25 cellular contexts compared by ENCODE assay signal in genomic region chr12:4154672-4155225, GRCh38.
DNase-seq lines count a peak whose midpoint lies in the region; ATAC-seq and TF ChIP-seq lines count a peak whose summit lies in the region.
"Had no signal": no experiment of that assay in that cellular context is flagged by ENCODE, and none has a peak within 500 bp of the region (broad histone marks: within the 10 kb centered on the region; RNA-seq: fewer than 3 reads in every experiment).

No MANE protein-coding gene starts in this region.

- H3K9me3 ChIP-seq in OCI-LY3 (ENCODE audit: insufficient read depth, low read length) = no peaks in the 10 kb centered on the region
- H3K9me3 ChIP-seq: adrenal gland, esophagus muscularis mucosa, gastrocnemius medialis, suprapubic skin had no signal

- no peaks in the 10 kb centered on the region for H3K36me3 ChIP-seq in OCI-LY3 (replicated peaks; ENCODE audit: low read depth, low read length)
- H3K36me3 ChIP-seq: adrenal gland, brain microvascular endothelial cell, esophagus muscularis mucosa, gastrocnemius medialis, suprapubic skin had no signal

- no peaks in the 10 kb centered on the region for H3K27me3 Mint-ChIP-seq in activated naive CD4-positive, alpha-beta T cell treated with anti-CD3 and anti-CD28 coated beads, Interleukin-2, amount 50 U/mL, for 24 hours
- H3K27me3 Mint-ChIP-seq in activated naive CD8-positive, alpha-beta T cell treated with anti-CD3 and anti-CD28 coated beads, Interleukin-2, amount 10 ng/mL, durations not matched to agents 7 days and 5 days = no peaks in the 10 kb centered on the region

- H3K4me1 ChIP-seq in OCI-LY3 (ENCODE audit: low read length) = peaks cover 81% of the 10 kb centered on the region
- H3K4me1 ChIP-seq: esophagus muscularis mucosa, gastrocnemius medialis, suprapubic skin had no signal

- H4K20me1 ChIP-seq in OCI-LY3 (ENCODE audit: insufficient read depth, low read length) = no peaks in the 10 kb centered on the region

- POLR2A ChIA-PET in activated naive CD8-positive, alpha-beta T cell treated with anti-CD3 and anti-CD28 coated beads, Interleukin-2, amount 10 ng/mL, durations not matched to agents 7 days and 5 days (lab: Charles Lee) = interaction anchor here (0.8 to 8.7 kb wide), 10 partner anchors 10 to 269 kb away, joined by 3 to 206 read pairs (median 5); partner anchors contain the start of gene CCND2

- TF ChIP-seq CTCF in OCI-LY3 (IDR thresholded peaks at IDR 0.05; ENCODE audit: low read depth, low read length) = no peak

- peaks cover 5% of the 10 kb centered on the region for H3K9me3 Mint-ChIP-seq in activated naive CD4-positive, alpha-beta T cell treated with anti-CD3 and anti-CD28 coated beads, Interleukin-2, amount 50 U/mL, for 24 hours
- H3K9me3 Mint-ChIP-seq in activated naive CD8-positive, alpha-beta T cell treated with anti-CD3 and anti-CD28 coated beads, Interleukin-2, amount 10 ng/mL, durations not matched to agents 7 days and 5 days = peaks cover 6% of the 10 kb centered on the region
- peaks cover 3% of the 10 kb centered on the region for H3K9me3 Mint-ChIP-seq in stimulated activated effector memory CD8-positive, alpha-beta T cell treated with anti-CD3 and anti-CD28 coated beads, Interleukin-12 subunit alpha, Interleukin-12 subunit beta, amount 100 ng/mL, for 72 hours
- H3K9me3 Mint-ChIP-seq: neural crest cell had no signal

- no peak for DNase-seq in activated naive CD4-positive, alpha-beta T cell (lab: John Stamatoyannopoulos, UW)
- no peak for DNase-seq in activated naive CD8-positive, alpha-beta T cell treated with anti-CD3 and anti-CD28 coated beads, Interleukin-2, amount 10 ng/mL, durations not matched to agents 7 days and 5 days
- peak in 1 of 2 donors; percentile 54 for DNase-seq in stimulated activated effector memory CD8-positive, alpha-beta T cell treated with anti-CD3 and anti-CD28 coated beads, Interleukin-12 subunit alpha, Interleukin-12 subunit beta, amount 100 ng/mL, for 72 hours (ENCODE audit: low spot score in 2 of 2)
- DNase-seq in NCI-H2196 treated with DMSO at 0.1 percent for 48 hours (lab: John Stamatoyannopoulos, UW; ENCODE audit: unreplicated experiment) (no peak), NCI-H1436 treated with DMSO at 0.1 percent for 48 hours (lab: John Stamatoyannopoulos, UW) (no peak)
- DNase-seq: activated CD4-positive, alpha-beta T cell treated with anti-CD3 and anti-CD28 coated beads for 4 hours; activated T-cell treated with anti-CD3 and anti-CD28 coated beads for 4 hours; adrenal gland; brain microvascular endothelial cell; C1 segment of cervical spinal cord; effector memory CD4-positive, alpha-beta T cell; gastrocnemius medialis; hypothalamus; left ventricle myocardium superior; NCI-H1105 treated with DMSO at 0.1 percent for 48 hours; NCI-H2081 treated with DMSO at 0.1 percent for 48 hours; NCI-H446; PC-3; SHP77 had no signal

- H3K36me3 Mint-ChIP-seq in activated naive CD4-positive, alpha-beta T cell treated with anti-CD3 and anti-CD28 coated beads, Interleukin-2, amount 50 U/mL, for 24 hours = peaks cover 11% of the 10 kb centered on the region
- peaks cover 11% of the 10 kb centered on the region for H3K36me3 Mint-ChIP-seq in activated naive CD8-positive, alpha-beta T cell treated with anti-CD3 and anti-CD28 coated beads, Interleukin-2, amount 10 ng/mL, durations not matched to agents 7 days and 5 days
- peaks cover 10% of the 10 kb centered on the region for H3K36me3 Mint-ChIP-seq in stimulated activated effector memory CD8-positive, alpha-beta T cell treated with anti-CD3 and anti-CD28 coated beads, Interleukin-12 subunit alpha, Interleukin-12 subunit beta, amount 100 ng/mL, for 72 hours

- H3K27ac Mint-ChIP-seq in activated naive CD4-positive, alpha-beta T cell treated with anti-CD3 and anti-CD28 coated beads, Interleukin-2, amount 50 U/mL, for 24 hours = peak overlapping the region; percentile 63
- peak overlapping the region; percentile 90 for H3K27ac Mint-ChIP-seq in activated naive CD8-positive, alpha-beta T cell treated with anti-CD3 and anti-CD28 coated beads, Interleukin-2, amount 10 ng/mL, durations not matched to agents 7 days and 5 days
- H3K27ac Mint-ChIP-seq in stimulated activated effector memory CD8-positive, alpha-beta T cell treated with anti-CD3 and anti-CD28 coated beads, Interleukin-12 subunit alpha, Interleukin-12 subunit beta, amount 100 ng/mL, for 72 hours = peak overlapping the region; percentile 91

- no peak overlapping the region for H3K4me3 ChIP-seq in OCI-LY3 (ENCODE audit: low read length)
- H3K4me3 ChIP-seq: adrenal gland, esophagus muscularis mucosa, gastrocnemius medialis, suprapubic skin had no signal

- peak overlapping the region; percentile 87; the same call in 1 of the 2 replicates for H3K9ac ChIP-seq in OCI-LY3 (ENCODE audit: low read length)

- H3K4me3 Mint-ChIP-seq in activated naive CD4-positive, alpha-beta T cell treated with anti-CD3 and anti-CD28 coated beads, Interleukin-2, amount 50 U/mL, for 24 hours = no peak overlapping the region
- peak overlapping the region; percentile 41 for H3K4me3 Mint-ChIP-seq in activated naive CD8-positive, alpha-beta T cell treated with anti-CD3 and anti-CD28 coated beads, Interleukin-2, amount 10 ng/mL, durations not matched to agents 7 days and 5 days
- H3K4me3 Mint-ChIP-seq in stimulated activated effector memory CD8-positive, alpha-beta T cell treated with anti-CD3 and anti-CD28 coated beads, Interleukin-12 subunit alpha, Interleukin-12 subunit beta, amount 100 ng/mL, for 72 hours = peak overlapping the region; percentile 56
- H3K4me3 Mint-ChIP-seq: neural crest cell had no signal

- no peaks in the 10 kb centered on the region for H3K79me2 ChIP-seq in OCI-LY3 (ENCODE audit: low read length)

- H3K4me1 Mint-ChIP-seq in activated naive CD4-positive, alpha-beta T cell treated with anti-CD3 and anti-CD28 coated beads, Interleukin-2, amount 50 U/mL, for 24 hours = peaks cover 66% of the 10 kb centered on the region
- H3K4me1 Mint-ChIP-seq in activated naive CD8-positive, alpha-beta T cell treated with anti-CD3 and anti-CD28 coated beads, Interleukin-2, amount 10 ng/mL, durations not matched to agents 7 days and 5 days = peaks cover 70% of the 10 kb centered on the region
- H3K4me1 Mint-ChIP-seq in stimulated activated effector memory CD8-positive, alpha-beta T cell treated with anti-CD3 and anti-CD28 coated beads, Interleukin-12 subunit alpha, Interleukin-12 subunit beta, amount 100 ng/mL, for 72 hours = peaks cover 76% of the 10 kb centered on the region

- H3K27me3 ChIP-seq in OCI-LY3 (ENCODE audit: low read depth, low read length) = no peaks in the 10 kb centered on the region
- H3K27me3 ChIP-seq: adrenal gland, brain microvascular endothelial cell, gastrocnemius medialis, suprapubic skin had no signal

- ATAC-seq in activated naive CD8-positive, alpha-beta T cell treated with anti-CD3 and anti-CD28 coated beads, Interleukin-2, amount 10 ng/mL, durations not matched to agents 7 days and 5 days (ENCODE audit: low read depth) = no peak
- peak; percentile 8 for ATAC-seq in stimulated activated effector memory CD8-positive, alpha-beta T cell treated with anti-CD3 and anti-CD28 coated beads, Interleukin-12 subunit alpha, Interleukin-12 subunit beta, amount 100 ng/mL, for 72 hours
- no peak for ATAC-seq in HG02981 (IDR thresholded peaks at IDR 0.05; ENCODE audit: unreplicated experiment)
- ATAC-seq: gastrocnemius medialis, left ventricle myocardium superior, PC-3 had no signal

- peak overlapping the region; percentile 70 for H3K4me2 ChIP-seq in OCI-LY3 (ENCODE audit: low read length)

- no peak overlapping the region for H2AFZ ChIP-seq in OCI-LY3 (ENCODE audit: low read depth, low read length)

- peak overlapping the region; percentile 99 for H3K27ac ChIP-seq in OCI-LY3 (ENCODE audit: low read length)
- H3K27ac ChIP-seq: adrenal gland, brain microvascular endothelial cell, esophagus muscularis mucosa, gastrocnemius medialis, suprapubic skin had no signal
